ENCODE assay signal across 1 cellular context in the genomic region with DNA sequence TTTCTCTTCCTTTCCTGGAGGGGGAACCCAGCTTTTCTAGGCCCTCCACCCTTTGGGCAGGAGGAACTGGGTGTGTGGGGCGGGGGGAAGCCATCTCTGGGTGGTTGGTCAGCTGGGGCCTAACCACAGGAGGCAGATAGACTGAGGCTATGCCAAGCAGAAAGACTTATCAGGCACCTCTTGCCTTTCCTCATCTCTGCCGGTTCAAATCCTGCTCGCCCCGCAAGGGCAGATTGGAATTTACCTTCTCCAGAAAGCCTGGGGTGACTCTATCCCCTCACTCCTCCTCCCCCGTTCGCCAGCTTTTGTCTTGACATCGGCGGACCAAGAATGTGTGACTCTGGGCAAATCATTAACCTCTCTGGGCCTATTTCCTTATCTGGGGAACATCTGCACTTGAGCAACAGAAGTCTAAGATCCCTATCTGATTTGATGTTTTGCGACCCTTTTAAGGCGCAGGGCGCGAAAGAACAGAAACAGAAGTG.
A peak's percentile ranks its signal among the peaks of the same experiment; 100 is the strongest.
TF ChIP-seq lines count a peak whose summit lies in the region.

No MANE protein-coding gene starts in this region.

TF ChIP-seq in HepG2, 621 proteins besides CTCF, POLR2A, EP300 and RAD21 (continued from another document and continues in another):
- TF ChIP-seq, protein P1, sequence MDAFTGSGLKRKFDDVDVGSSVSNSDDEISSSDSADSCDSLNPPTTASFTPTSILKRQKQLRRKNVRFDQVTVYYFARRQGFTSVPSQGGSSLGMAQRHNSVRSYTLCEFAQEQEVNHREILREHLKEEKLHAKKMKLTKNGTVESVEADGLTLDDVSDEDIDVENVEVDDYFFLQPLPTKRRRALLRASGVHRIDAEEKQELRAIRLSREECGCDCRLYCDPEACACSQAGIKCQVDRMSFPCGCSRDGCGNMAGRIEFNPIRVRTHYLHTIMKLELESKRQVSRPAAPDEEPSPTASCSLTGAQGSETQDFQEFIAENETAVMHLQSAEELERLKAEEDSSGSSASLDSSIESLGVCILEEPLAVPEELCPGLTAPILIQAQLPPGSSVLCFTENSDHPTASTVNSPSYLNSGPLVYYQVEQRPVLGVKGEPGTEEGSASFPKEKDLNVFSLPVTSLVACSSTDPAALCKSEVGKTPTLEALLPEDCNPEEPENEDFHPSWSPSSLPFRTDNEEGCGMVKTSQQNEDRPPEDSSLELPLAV (CRISPR knock-in tag; conservative IDR thresholded peaks at IDR 0.05; ENCODE audit: low read depth): no peak
- TF ChIP-seq, protein P2, sequence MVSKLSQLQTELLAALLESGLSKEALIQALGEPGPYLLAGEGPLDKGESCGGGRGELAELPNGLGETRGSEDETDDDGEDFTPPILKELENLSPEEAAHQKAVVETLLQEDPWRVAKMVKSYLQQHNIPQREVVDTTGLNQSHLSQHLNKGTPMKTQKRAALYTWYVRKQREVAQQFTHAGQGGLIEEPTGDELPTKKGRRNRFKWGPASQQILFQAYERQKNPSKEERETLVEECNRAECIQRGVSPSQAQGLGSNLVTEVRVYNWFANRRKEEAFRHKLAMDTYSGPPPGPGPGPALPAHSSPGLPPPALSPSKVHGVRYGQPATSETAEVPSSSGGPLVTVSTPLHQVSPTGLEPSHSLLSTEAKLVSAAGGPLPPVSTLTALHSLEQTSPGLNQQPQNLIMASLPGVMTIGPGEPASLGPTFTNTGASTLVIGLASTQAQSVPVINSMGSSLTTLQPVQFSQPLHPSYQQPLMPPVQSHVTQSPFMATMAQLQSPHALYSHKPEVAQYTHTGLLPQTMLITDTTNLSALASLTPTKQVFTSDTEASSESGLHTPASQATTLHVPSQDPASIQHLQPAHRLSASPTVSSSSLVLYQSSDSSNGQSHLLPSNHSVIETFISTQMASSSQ (IDR thresholded peaks at IDR 0.05; ENCODE audit: low read depth): peak; percentile 59; the same call in 1 of the 2 replicates
- TF ChIP-seq, protein P2 (CRISPR knock-in tag; IDR thresholded peaks at IDR 0.05; ENCODE audit: borderline replicate concordance): no peak
- no peak for TF ChIP-seq SP2 (CRISPR knock-in tag; IDR thresholded peaks at IDR 0.05)
- no peak for TF ChIP-seq RFXAP (CRISPR knock-in tag; IDR thresholded peaks at IDR 0.05; ENCODE audit: borderline replicate concordance)
- TF ChIP-seq KDM5A (IDR thresholded peaks at IDR 0.05; ENCODE audit: borderline replicate concordance, low read length): no peak
- TF ChIP-seq ZNF367 (CRISPR knock-in tag; IDR thresholded peaks at IDR 0.05; ENCODE audit: borderline replicate concordance): no peak
- TF ChIP-seq REXO4 (CRISPR knock-in tag; IDR thresholded peaks at IDR 0.05; ENCODE audit: borderline replicate concordance): no peak
- TF ChIP-seq, protein P3, sequence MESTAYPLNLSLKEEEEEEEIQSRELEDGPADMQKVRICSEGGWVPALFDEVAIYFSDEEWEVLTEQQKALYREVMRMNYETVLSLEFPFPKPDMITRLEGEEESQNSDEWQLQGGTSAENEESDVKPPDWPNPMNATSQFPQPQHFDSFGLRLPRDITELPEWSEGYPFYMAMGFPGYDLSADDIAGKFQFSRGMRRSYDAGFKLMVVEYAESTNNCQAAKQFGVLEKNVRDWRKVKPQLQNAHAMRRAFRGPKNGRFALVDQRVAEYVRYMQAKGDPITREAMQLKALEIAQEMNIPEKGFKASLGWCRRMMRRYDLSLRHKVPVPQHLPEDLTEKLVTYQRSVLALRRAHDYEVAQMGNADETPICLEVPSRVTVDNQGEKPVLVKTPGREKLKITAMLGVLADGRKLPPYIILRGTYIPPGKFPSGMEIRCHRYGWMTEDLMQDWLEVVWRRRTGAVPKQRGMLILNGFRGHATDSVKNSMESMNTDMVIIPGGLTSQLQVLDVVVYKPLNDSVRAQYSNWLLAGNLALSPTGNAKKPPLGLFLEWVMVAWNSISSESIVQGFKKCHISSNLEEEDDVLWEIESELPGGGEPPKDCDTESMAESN (CRISPR knock-in tag; conservative IDR thresholded peaks at IDR 0.05): no peak
- TF ChIP-seq MEF2D (CRISPR knock-in tag; IDR thresholded peaks at IDR 0.05): no peak
- TF ChIP-seq, protein P4, sequence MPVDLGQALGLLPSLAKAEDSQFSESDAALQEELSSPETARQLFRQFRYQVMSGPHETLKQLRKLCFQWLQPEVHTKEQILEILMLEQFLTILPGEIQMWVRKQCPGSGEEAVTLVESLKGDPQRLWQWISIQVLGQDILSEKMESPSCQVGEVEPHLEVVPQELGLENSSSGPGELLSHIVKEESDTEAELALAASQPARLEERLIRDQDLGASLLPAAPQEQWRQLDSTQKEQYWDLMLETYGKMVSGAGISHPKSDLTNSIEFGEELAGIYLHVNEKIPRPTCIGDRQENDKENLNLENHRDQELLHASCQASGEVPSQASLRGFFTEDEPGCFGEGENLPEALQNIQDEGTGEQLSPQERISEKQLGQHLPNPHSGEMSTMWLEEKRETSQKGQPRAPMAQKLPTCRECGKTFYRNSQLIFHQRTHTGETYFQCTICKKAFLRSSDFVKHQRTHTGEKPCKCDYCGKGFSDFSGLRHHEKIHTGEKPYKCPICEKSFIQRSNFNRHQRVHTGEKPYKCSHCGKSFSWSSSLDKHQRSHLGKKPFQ (CRISPR knock-in tag; IDR thresholded peaks at IDR 0.05; ENCODE audit: insufficient replicate concordance): no peak
- TF ChIP-seq ZNF556 (CRISPR knock-in tag; IDR thresholded peaks at IDR 0.05; ENCODE audit: borderline replicate concordance): 0 out of 2 replicates have a peak, but pooled peaks have one; percentile 16
- no peak for TF ChIP-seq ZBTB7B (CRISPR knock-in tag; IDR thresholded peaks at IDR 0.05)
- TF ChIP-seq, protein P5, sequence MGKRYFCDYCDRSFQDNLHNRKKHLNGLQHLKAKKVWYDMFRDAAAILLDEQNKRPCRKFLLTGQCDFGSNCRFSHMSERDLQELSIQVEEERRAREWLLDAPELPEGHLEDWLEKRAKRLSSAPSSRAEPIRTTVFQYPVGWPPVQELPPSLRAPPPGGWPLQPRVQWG (CRISPR knock-in tag; IDR thresholded peaks at IDR 0.05; ENCODE audit: borderline replicate concordance, low read depth): no peak
- TF ChIP-seq, protein P6, sequence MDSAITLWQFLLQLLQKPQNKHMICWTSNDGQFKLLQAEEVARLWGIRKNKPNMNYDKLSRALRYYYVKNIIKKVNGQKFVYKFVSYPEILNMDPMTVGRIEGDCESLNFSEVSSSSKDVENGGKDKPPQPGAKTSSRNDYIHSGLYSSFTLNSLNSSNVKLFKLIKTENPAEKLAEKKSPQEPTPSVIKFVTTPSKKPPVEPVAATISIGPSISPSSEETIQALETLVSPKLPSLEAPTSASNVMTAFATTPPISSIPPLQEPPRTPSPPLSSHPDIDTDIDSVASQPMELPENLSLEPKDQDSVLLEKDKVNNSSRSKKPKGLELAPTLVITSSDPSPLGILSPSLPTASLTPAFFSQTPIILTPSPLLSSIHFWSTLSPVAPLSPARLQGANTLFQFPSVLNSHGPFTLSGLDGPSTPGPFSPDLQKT (CRISPR knock-in tag; IDR thresholded peaks at IDR 0.05; ENCODE audit: borderline replicate concordance): no peak
- TF ChIP-seq MZF1 (CRISPR knock-in tag; IDR thresholded peaks at IDR 0.05; ENCODE audit: borderline replicate concordance): no peak
- TF ChIP-seq DPF2 (CRISPR knock-in tag; IDR thresholded peaks at IDR 0.05; ENCODE audit: borderline replicate concordance, low read depth): no peak
- TF ChIP-seq MTA1 (CRISPR knock-in tag; IDR thresholded peaks at IDR 0.05; ENCODE audit: borderline replicate concordance): 0 out of 2 replicates have a peak, but pooled peaks have one; percentile 4
- peak; percentile 16; the same call in 1 of the 2 replicates for TF ChIP-seq ZNF230 (CRISPR knock-in tag; IDR thresholded peaks at IDR 0.05)
- TF ChIP-seq, protein P7, sequence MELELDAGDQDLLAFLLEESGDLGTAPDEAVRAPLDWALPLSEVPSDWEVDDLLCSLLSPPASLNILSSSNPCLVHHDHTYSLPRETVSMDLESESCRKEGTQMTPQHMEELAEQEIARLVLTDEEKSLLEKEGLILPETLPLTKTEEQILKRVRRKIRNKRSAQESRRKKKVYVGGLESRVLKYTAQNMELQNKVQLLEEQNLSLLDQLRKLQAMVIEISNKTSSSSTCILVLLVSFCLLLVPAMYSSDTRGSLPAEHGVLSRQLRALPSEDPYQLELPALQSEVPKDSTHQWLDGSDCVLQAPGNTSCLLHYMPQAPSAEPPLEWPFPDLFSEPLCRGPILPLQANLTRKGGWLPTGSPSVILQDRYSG (CRISPR knock-in tag; IDR thresholded peaks at IDR 0.05): no peak
- no peak for TF ChIP-seq SIN3A (IDR thresholded peaks at IDR 0.05; ENCODE audit: borderline replicate concordance, low read depth, low read length)
- TF ChIP-seq ZNF333 (CRISPR knock-in tag; IDR thresholded peaks at IDR 0.05; ENCODE audit: borderline replicate concordance): no peak
- TF ChIP-seq, protein P8, sequence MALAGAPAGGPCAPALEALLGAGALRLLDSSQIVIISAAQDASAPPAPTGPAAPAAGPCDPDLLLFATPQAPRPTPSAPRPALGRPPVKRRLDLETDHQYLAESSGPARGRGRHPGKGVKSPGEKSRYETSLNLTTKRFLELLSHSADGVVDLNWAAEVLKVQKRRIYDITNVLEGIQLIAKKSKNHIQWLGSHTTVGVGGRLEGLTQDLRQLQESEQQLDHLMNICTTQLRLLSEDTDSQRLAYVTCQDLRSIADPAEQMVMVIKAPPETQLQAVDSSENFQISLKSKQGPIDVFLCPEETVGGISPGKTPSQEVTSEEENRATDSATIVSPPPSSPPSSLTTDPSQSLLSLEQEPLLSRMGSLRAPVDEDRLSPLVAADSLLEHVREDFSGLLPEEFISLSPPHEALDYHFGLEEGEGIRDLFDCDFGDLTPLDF (CRISPR knock-in tag; IDR thresholded peaks at IDR 0.05): no peak
- no peak for TF ChIP-seq ZBTB21 (CRISPR knock-in tag; IDR thresholded peaks at IDR 0.05)
- TF ChIP-seq TRIM24 (CRISPR knock-in tag; IDR thresholded peaks at IDR 0.05): no peak
- TF ChIP-seq ZBTB42 (CRISPR knock-in tag; IDR thresholded peaks at IDR 0.05): peak; percentile 15; the same call in 1 of the 2 replicates
- no peak for TF ChIP-seq FLYWCH1 (CRISPR knock-in tag; IDR thresholded peaks at IDR 0.05)
- TF ChIP-seq ZNF775 (CRISPR knock-in tag; IDR thresholded peaks at IDR 0.05; ENCODE audit: borderline replicate concordance): no peak
- TF ChIP-seq ATF1 (CRISPR knock-in tag; IDR thresholded peaks at IDR 0.05): no peak
- TF ChIP-seq, protein P9, sequence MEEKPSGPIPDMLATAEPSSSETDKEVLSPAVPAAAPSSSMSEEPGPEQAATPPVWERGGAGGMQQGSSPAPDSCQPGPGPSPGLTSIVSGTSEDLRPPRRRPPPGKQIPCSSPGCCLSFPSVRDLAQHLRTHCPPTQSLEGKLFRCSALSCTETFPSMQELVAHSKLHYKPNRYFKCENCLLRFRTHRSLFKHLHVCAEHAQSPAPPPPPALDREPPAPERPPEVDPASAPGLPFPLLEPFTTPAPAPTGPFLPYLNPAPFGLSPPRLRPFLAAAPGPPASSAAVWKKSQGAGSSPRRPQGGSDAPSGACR (CRISPR knock-in tag; IDR thresholded peaks at IDR 0.05): no peak
- TF ChIP-seq, protein P10, sequence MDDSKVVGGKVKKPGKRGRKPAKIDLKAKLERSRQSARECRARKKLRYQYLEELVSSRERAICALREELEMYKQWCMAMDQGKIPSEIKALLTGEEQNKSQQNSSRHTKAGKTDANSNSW (CRISPR knock-in tag; IDR thresholded peaks at IDR 0.05; ENCODE audit: borderline replicate concordance): no peak
- TF ChIP-seq, protein P11, sequence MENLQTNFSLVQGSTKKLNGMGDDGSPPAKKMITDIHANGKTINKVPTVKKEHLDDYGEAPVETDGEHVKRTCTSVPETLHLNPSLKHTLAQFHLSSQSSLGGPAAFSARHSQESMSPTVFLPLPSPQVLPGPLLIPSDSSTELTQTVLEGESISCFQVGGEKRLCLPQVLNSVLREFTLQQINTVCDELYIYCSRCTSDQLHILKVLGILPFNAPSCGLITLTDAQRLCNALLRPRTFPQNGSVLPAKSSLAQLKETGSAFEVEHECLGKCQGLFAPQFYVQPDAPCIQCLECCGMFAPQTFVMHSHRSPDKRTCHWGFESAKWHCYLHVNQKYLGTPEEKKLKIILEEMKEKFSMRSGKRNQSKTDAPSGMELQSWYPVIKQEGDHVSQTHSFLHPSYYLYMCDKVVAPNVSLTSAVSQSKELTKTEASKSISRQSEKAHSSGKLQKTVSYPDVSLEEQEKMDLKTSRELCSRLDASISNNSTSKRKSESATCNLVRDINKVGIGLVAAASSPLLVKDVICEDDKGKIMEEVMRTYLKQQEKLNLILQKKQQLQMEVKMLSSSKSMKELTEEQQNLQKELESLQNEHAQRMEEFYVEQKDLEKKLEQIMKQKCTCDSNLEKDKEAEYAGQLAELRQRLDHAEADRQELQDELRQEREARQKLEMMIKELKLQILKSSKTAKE (CRISPR knock-in tag; IDR thresholded peaks at IDR 0.05; ENCODE audit: borderline replicate concordance): no peak
